In the genomic region with DNA sequence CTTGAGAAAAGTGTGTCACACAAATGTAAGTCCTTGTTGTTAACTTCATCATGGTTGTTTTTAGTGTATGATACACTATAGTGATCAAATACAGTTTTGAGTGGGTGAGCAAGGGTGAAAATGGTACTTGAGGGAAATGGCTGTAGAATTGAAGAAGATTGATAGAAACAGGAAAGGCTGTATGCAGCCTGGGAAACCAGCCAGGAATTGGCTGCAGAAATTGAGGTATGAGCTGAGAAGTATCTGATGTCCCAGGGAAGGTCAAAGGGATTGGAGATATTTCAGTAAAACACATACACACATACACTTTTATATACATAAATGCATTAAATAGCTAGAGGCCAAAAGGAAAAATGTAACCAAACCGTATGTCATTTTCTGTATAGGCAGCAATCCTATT, we compare ENCODE assay signal across 35 cellular contexts. TPM values are rescaled to one million over a fixed set of nuclear protein-coding genes. Genes with fewer than 3 reads are reported as not detected.
"Had no signal": no experiment of that assay in that cellular context is flagged by ENCODE, and none has a peak within 500 bp of the region (broad histone marks: within the 10 kb centered on the region; RNA-seq: fewer than 3 reads in every experiment).

No MANE protein-coding gene starts in this region.

- DNase-seq: activated CD4-positive, alpha-beta memory T cell treated with anti-CD3 and anti-CD28 coated beads for 36 hours; activated CD4-positive, alpha-beta T cell treated with anti-CD3 and anti-CD28 coated beads for 36 hours; activated CD4-positive, alpha-beta T cell treated with anti-CD3 and anti-CD28 coated beads, Interleukin-2, amount 10 ng/mL, durations not matched to agents 24 days and 14 days; activated CD4-positive, CD25-positive, alpha-beta regulatory T cell; activated CD4-positive, CD25-positive, alpha-beta regulatory T cell treated with anti-CD3 and anti-CD28 coated beads, Interleukin-2, amount 50 U/mL, for 72 hours; activated CD8-positive, alpha-beta memory T cell treated with anti-CD3 and anti-CD28 coated beads, Interleukin-2, amount 10 ng/mL, durations not matched to agents 7 days and 5 days; activated CD8-positive, alpha-beta memory T cell treated with anti-CD3 and anti-CD28 coated beads, Interleukin-2, amount 50 U/mL, for 4 hours; activated CD8-positive, alpha-beta T cell treated with anti-CD3 and anti-CD28 coated beads, Interleukin-2, amount 10 ng/mL, durations not matched to agents 7 days and 5 days; activated effector memory CD4-positive, alpha-beta T cell treated with anti-CD3 and anti-CD28 coated beads, Interleukin-2, amount 50 U/mL, for 16 hours; activated naive CD4-positive, alpha-beta T cell treated with anti-CD3 and anti-CD28 coated beads for 36 hours; activated naive CD8-positive, alpha-beta T cell treated with anti-CD3 and anti-CD28 coated beads for 36 hours; activated naive CD8-positive, alpha-beta T cell treated with anti-CD3 and anti-CD28 coated beads, Interleukin-2, amount 50 U/mL, for 24 hours; activated T-cell treated with anti-CD3 and anti-CD28 coated beads, Interleukin-2, amount 50 U/mL, for 1 hour; activated T-cell treated with anti-CD3 and anti-CD28 coated beads, Interleukin-2, amount 50 U/mL, for 48 hours; adrenal gland; amygdala; aorta; body of pancreas; caudate nucleus; colonic mucosa; dorsolateral prefrontal cortex; effector memory CD4-positive, alpha-beta T cell; endodermal cell; foreskin keratinocyte; gastrocnemius medialis; glutamatergic neuron; heart left ventricle; T-helper 2 cell had no signal

- H3K4me1 Mint-ChIP-seq: activated CD4-positive, alpha-beta T cell treated with anti-CD3 and anti-CD28 coated beads for 36 hours; activated CD4-positive, alpha-beta T cell treated with anti-CD3 and anti-CD28 coated beads, Interleukin-2, amount 10 ng/mL, durations not matched to agents 24 days and 14 days; activated CD8-positive, alpha-beta memory T cell treated with anti-CD3 and anti-CD28 coated beads, Interleukin-2, amount 10 ng/mL, durations not matched to agents 7 days and 5 days; activated naive CD4-positive, alpha-beta T cell treated with anti-CD3 and anti-CD28 coated beads, Interleukin-2, amount 50 U/mL, for 24 hours; activated naive CD8-positive, alpha-beta T cell treated with anti-CD3 and anti-CD28 coated beads for 36 hours; activated naive CD8-positive, alpha-beta T cell treated with anti-CD3 and anti-CD28 coated beads, Interleukin-2, amount 50 U/mL, for 24 hours; endodermal cell had no signal

- H3K4me1 ChIP-seq: adrenal gland, body of pancreas, colonic mucosa, foreskin keratinocyte, gastrocnemius medialis, heart left ventricle had no signal

- H3K36me3 ChIP-seq: adrenal gland, colonic mucosa, gastrocnemius medialis, heart left ventricle had no signal

- H3K27ac ChIP-seq: adrenal gland, body of pancreas, colonic mucosa, dorsolateral prefrontal cortex, foreskin keratinocyte, gastrocnemius medialis, heart left ventricle had no signal

- H3K4me3 Mint-ChIP-seq: activated CD4-positive, alpha-beta memory T cell treated with anti-CD3 and anti-CD28 coated beads for 36 hours; activated CD4-positive, alpha-beta T cell treated with anti-CD3 and anti-CD28 coated beads for 36 hours; activated CD4-positive, alpha-beta T cell treated with anti-CD3 and anti-CD28 coated beads, Interleukin-2, amount 10 ng/mL, durations not matched to agents 24 days and 14 days; activated CD8-positive, alpha-beta memory T cell treated with anti-CD3 and anti-CD28 coated beads, Interleukin-2, amount 10 ng/mL, durations not matched to agents 7 days and 5 days; activated CD8-positive, alpha-beta T cell treated with anti-CD3 and anti-CD28 coated beads, Interleukin-2, amount 10 ng/mL, durations not matched to agents 7 days and 5 days; activated naive CD4-positive, alpha-beta T cell treated with anti-CD3 and anti-CD28 coated beads for 36 hours; activated naive CD4-positive, alpha-beta T cell treated with anti-CD3 and anti-CD28 coated beads, Interleukin-2, amount 50 U/mL, for 24 hours; activated naive CD8-positive, alpha-beta T cell treated with anti-CD3 and anti-CD28 coated beads for 36 hours; activated naive CD8-positive, alpha-beta T cell treated with anti-CD3 and anti-CD28 coated beads, Interleukin-2, amount 50 U/mL, for 24 hours; activated T-helper 1 cell treated with anti-CD3 and anti-CD28 coated beads, Interleukin-12 subunit alpha, Interleukin-12 subunit beta, Interleukin-2, Interleukin-4 antibody, amounts not matched to agents 30 ng/mL and 10 ng/mL and 1 ng/mL, durations not matched to agents 14 hours and 24 hours and 36 hours; dendritic cell treated with granulocyte-macrophage colony-stimulating factor and Interleukin-4, amounts not matched to agents 40 ng/mL and 50 ng/mL, for 4 days; endodermal cell had no signal

- H3K4me3 ChIP-seq: adrenal gland, body of pancreas, colonic mucosa, dorsolateral prefrontal cortex, gastrocnemius medialis, heart left ventricle had no signal

- H3K27me3 Mint-ChIP-seq: activated CD4-positive, alpha-beta memory T cell treated with anti-CD3 and anti-CD28 coated beads for 36 hours; activated CD4-positive, alpha-beta T cell treated with anti-CD3 and anti-CD28 coated beads for 36 hours; activated CD4-positive, alpha-beta T cell treated with anti-CD3 and anti-CD28 coated beads, Interleukin-2, amount 10 ng/mL, durations not matched to agents 24 days and 14 days; activated CD8-positive, alpha-beta memory T cell treated with anti-CD3 and anti-CD28 coated beads, Interleukin-2, amount 10 ng/mL, durations not matched to agents 7 days and 5 days; activated naive CD4-positive, alpha-beta T cell treated with anti-CD3 and anti-CD28 coated beads, Interleukin-2, amount 50 U/mL, for 24 hours had no signal

- H3K27me3 ChIP-seq: adrenal gland, body of pancreas, colonic mucosa, dorsolateral prefrontal cortex, foreskin keratinocyte, gastrocnemius medialis, heart left ventricle had no signal

- H3K36me3 Mint-ChIP-seq: activated CD4-positive, alpha-beta memory T cell treated with anti-CD3 and anti-CD28 coated beads for 36 hours; activated CD8-positive, alpha-beta memory T cell treated with anti-CD3 and anti-CD28 coated beads, Interleukin-2, amount 10 ng/mL, durations not matched to agents 7 days and 5 days; activated naive CD4-positive, alpha-beta T cell treated with anti-CD3 and anti-CD28 coated beads, Interleukin-2, amount 50 U/mL, for 24 hours; activated naive CD8-positive, alpha-beta T cell treated with anti-CD3 and anti-CD28 coated beads for 36 hours had no signal

- H3K9me3 Mint-ChIP-seq: activated CD4-positive, alpha-beta memory T cell treated with anti-CD3 and anti-CD28 coated beads for 36 hours; activated CD4-positive, alpha-beta T cell treated with anti-CD3 and anti-CD28 coated beads, Interleukin-2, amount 10 ng/mL, durations not matched to agents 24 days and 14 days; activated naive CD4-positive, alpha-beta T cell treated with anti-CD3 and anti-CD28 coated beads for 36 hours; activated naive CD4-positive, alpha-beta T cell treated with anti-CD3 and anti-CD28 coated beads, Interleukin-2, amount 50 U/mL, for 24 hours; activated naive CD8-positive, alpha-beta T cell treated with anti-CD3 and anti-CD28 coated beads for 36 hours; activated naive CD8-positive, alpha-beta T cell treated with anti-CD3 and anti-CD28 coated beads, Interleukin-2, amount 50 U/mL, for 24 hours; activated T-helper 1 cell treated with anti-CD3 and anti-CD28 coated beads, Interleukin-12 subunit alpha, Interleukin-12 subunit beta, Interleukin-2, Interleukin-4 antibody, amounts not matched to agents 30 ng/mL and 10 ng/mL and 1 ng/mL, durations not matched to agents 14 hours and 24 hours and 36 hours; activated T-helper 2 cell treated with anti-CD3 and anti-CD28 coated beads, Interferon-gamma antibody, Interleukin-2, Interleukin-4, amounts not matched to agents 10 μg/mL and 5 μg/mL and 100 μg/mL, durations not matched to agents 14 hours and 24 hours and 36 hours; dendritic cell treated with granulocyte-macrophage colony-stimulating factor and Interleukin-4, amounts not matched to agents 40 ng/mL and 50 ng/mL, for 4 days; endodermal cell had no signal

- H3K27ac Mint-ChIP-seq: activated CD4-positive, alpha-beta memory T cell treated with anti-CD3 and anti-CD28 coated beads for 36 hours; activated CD4-positive, alpha-beta T cell treated with anti-CD3 and anti-CD28 coated beads for 36 hours; activated CD4-positive, alpha-beta T cell treated with anti-CD3 and anti-CD28 coated beads, Interleukin-2, amount 10 ng/mL, durations not matched to agents 24 days and 14 days; activated CD8-positive, alpha-beta memory T cell treated with anti-CD3 and anti-CD28 coated beads, Interleukin-2, amount 10 ng/mL, durations not matched to agents 7 days and 5 days; activated CD8-positive, alpha-beta T cell treated with anti-CD3 and anti-CD28 coated beads, Interleukin-2, amount 10 ng/mL, durations not matched to agents 7 days and 5 days; activated naive CD4-positive, alpha-beta T cell treated with anti-CD3 and anti-CD28 coated beads for 36 hours; activated naive CD4-positive, alpha-beta T cell treated with anti-CD3 and anti-CD28 coated beads, Interleukin-2, amount 50 U/mL, for 24 hours; activated naive CD8-positive, alpha-beta T cell treated with anti-CD3 and anti-CD28 coated beads for 36 hours; activated naive CD8-positive, alpha-beta T cell treated with anti-CD3 and anti-CD28 coated beads, Interleukin-2, amount 50 U/mL, for 24 hours; activated T-helper 1 cell treated with anti-CD3 and anti-CD28 coated beads, Interleukin-12 subunit alpha, Interleukin-12 subunit beta, Interleukin-2, Interleukin-4 antibody, amounts not matched to agents 30 ng/mL and 10 ng/mL and 1 ng/mL, durations not matched to agents 14 hours and 24 hours and 36 hours; activated T-helper 2 cell treated with anti-CD3 and anti-CD28 coated beads, Interferon-gamma antibody, Interleukin-2, Interleukin-4, amounts not matched to agents 10 μg/mL and 5 μg/mL and 100 μg/mL, durations not matched to agents 14 hours and 24 hours and 36 hours; dendritic cell treated with granulocyte-macrophage colony-stimulating factor and Interleukin-4, amounts not matched to agents 40 ng/mL and 50 ng/mL, for 4 days; endodermal cell had no signal

- ATAC-seq: activated CD4-positive, alpha-beta T cell treated with anti-CD3 and anti-CD28 coated beads for 36 hours; activated CD8-positive, alpha-beta memory T cell treated with anti-CD3 and anti-CD28 coated beads, Interleukin-2, amount 10 ng/mL, durations not matched to agents 7 days and 5 days; activated CD8-positive, alpha-beta T cell treated with anti-CD3 and anti-CD28 coated beads, Interleukin-2, amount 10 ng/mL, durations not matched to agents 7 days and 5 days; activated naive CD8-positive, alpha-beta T cell treated with anti-CD3 and anti-CD28 coated beads, Interleukin-2, amount 50 U/mL, for 24 hours; body of pancreas; esophagus mucosa; foreskin keratinocyte; gastrocnemius medialis; heart left ventricle had no signal

- H3K9me3 ChIP-seq: adrenal gland, body of pancreas, colonic mucosa, gastrocnemius medialis, heart left ventricle had no signal

RNA-seq across cellular contexts. Expression of a gene that starts 13.1 kb away (rescaled TPM):
- total RNA-seq: activated CD4-positive, alpha-beta T cell treated with anti-CD3 and anti-CD28 coated beads, Interleukin-2, amount 10 ng/mL, durations not matched to agents 24 days and 14 days; activated CD8-positive, alpha-beta T cell treated with anti-CD3 and anti-CD28 coated beads, Interleukin-2, amount 10 ng/mL, durations not matched to agents 7 days and 5 days; activated T-helper 2 cell treated with anti-CD3 and anti-CD28 coated beads, Interferon-gamma antibody, Interleukin-2, Interleukin-4, amounts not matched to agents 10 μg/mL and 5 μg/mL and 100 μg/mL, durations not matched to agents 14 hours and 24 hours and 36 hours had no signal

RNA-seq across cellular contexts. Expression of a gene that starts 49.9 kb away (rescaled TPM):
- total RNA-seq: activated CD4-positive, alpha-beta memory T cell treated with anti-CD3 and anti-CD28 coated beads for 36 hours; activated CD4-positive, alpha-beta T cell treated with anti-CD3 and anti-CD28 coated beads for 36 hours; activated CD4-positive, alpha-beta T cell treated with anti-CD3 and anti-CD28 coated beads, Interleukin-2, amount 10 ng/mL, durations not matched to agents 24 days and 14 days; activated CD8-positive, alpha-beta memory T cell treated with anti-CD3 and anti-CD28 coated beads for 36 hours; activated CD8-positive, alpha-beta memory T cell treated with anti-CD3 and anti-CD28 coated beads, Interleukin-2, amount 10 ng/mL, durations not matched to agents 7 days and 5 days; activated CD8-positive, alpha-beta T cell treated with anti-CD3 and anti-CD28 coated beads, Interleukin-2, amount 10 ng/mL, durations not matched to agents 7 days and 5 days; activated naive CD4-positive, alpha-beta T cell treated with anti-CD3 and anti-CD28 coated beads for 36 hours; activated naive CD8-positive, alpha-beta T cell treated with anti-CD3 and anti-CD28 coated beads for 36 hours; activated T-helper 1 cell treated with anti-CD3 and anti-CD28 coated beads, Interleukin-12 subunit alpha, Interleukin-12 subunit beta, Interleukin-2, Interleukin-4 antibody, amounts not matched to agents 30 ng/mL and 10 ng/mL and 1 ng/mL, durations not matched to agents 14 hours and 24 hours and 36 hours; activated T-helper 2 cell treated with anti-CD3 and anti-CD28 coated beads, Interferon-gamma antibody, Interleukin-2, Interleukin-4, amounts not matched to agents 10 μg/mL and 5 μg/mL and 100 μg/mL, durations not matched to agents 14 hours and 24 hours and 36 hours; T-helper 1 cell treated with Interleukin-12 subunit alpha and Interleukin-12 subunit beta and Interleukin-4 antibody, amounts not matched to agents 30 ng/mL and 1 ng/mL, for 36 hours had no signal
